ENCODE assay signal across 8 cellular contexts in the genomic region with DNA sequence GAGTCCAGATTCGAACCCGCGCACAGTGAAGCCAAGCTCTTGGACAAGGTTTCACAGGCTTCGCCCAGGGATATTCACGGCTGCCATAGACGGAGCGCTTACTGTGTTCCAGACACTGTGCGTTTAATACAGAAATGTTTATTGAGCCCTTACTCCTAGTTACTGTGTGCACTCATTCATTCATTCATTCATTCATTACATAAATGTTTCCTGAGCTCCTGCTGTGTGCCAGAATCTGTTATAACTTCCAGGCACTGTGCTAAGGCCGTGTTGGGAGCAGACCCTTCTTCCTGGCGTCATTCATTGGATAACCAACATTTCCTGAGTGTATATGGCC. TPM values are rescaled to one million over a fixed set of nuclear protein-coding genes. Genes with fewer than 3 reads are reported as not detected.
DNase-seq lines count a peak whose midpoint lies in the region; ATAC-seq and TF ChIP-seq lines count a peak whose summit lies in the region.

No MANE protein-coding gene starts in this region.

- no peaks in the 10 kb centered on the region for H3K27me3 Mint-ChIP-seq in activated CD4-positive, alpha-beta T cell treated with anti-CD3 and anti-CD28 coated beads, Interleukin-2, amount 10 ng/mL, durations not matched to agents 7 days and 5 days
- no peaks in the 10 kb centered on the region for H3K27me3 Mint-ChIP-seq in activated naive CD8-positive, alpha-beta T cell treated with anti-CD3 and anti-CD28 coated beads, Interleukin-2, amount 10 ng/mL, durations not matched to agents 7 days and 5 days

- H3K4me1 Mint-ChIP-seq in activated CD4-positive, alpha-beta T cell treated with anti-CD3 and anti-CD28 coated beads, Interleukin-2, amount 10 ng/mL, durations not matched to agents 7 days and 5 days, result peaks cover 46% of the 10 kb centered on the region
- peaks cover 36% of the 10 kb centered on the region for H3K4me1 Mint-ChIP-seq in activated naive CD8-positive, alpha-beta T cell treated with anti-CD3 and anti-CD28 coated beads, Interleukin-2, amount 10 ng/mL, durations not matched to agents 7 days and 5 days

- no peaks in the 10 kb centered on the region for H3K9me3 Mint-ChIP-seq in activated CD4-positive, alpha-beta T cell treated with anti-CD3 and anti-CD28 coated beads, Interleukin-2, amount 10 ng/mL, durations not matched to agents 7 days and 5 days
- H3K9me3 Mint-ChIP-seq in activated naive CD8-positive, alpha-beta T cell treated with anti-CD3 and anti-CD28 coated beads, Interleukin-2, amount 10 ng/mL, durations not matched to agents 7 days and 5 days, result no peaks in the 10 kb centered on the region

- no peaks in the 10 kb centered on the region for H3K9me3 ChIP-seq in thoracic aorta

- H3K27ac ChIP-seq in layer of hippocampus (ENCODE audit: low read depth, low read length) (peak overlapping the region; percentile 66), thoracic aorta (peak overlapping the region; percentile 39 to 47)

- H3K36me3 Mint-ChIP-seq in activated CD4-positive, alpha-beta T cell treated with anti-CD3 and anti-CD28 coated beads, Interleukin-2, amount 10 ng/mL, durations not matched to agents 7 days and 5 days (ENCODE audit: low read depth), result peaks cover 7% of the 10 kb centered on the region
- peaks cover 2% of the 10 kb centered on the region for H3K36me3 Mint-ChIP-seq in activated naive CD8-positive, alpha-beta T cell treated with anti-CD3 and anti-CD28 coated beads, Interleukin-2, amount 10 ng/mL, durations not matched to agents 7 days and 5 days

- H3K4me3 ChIP-seq in thoracic aorta, result peak overlapping the region; percentile 72

- H3K36me3 ChIP-seq in thoracic aorta, result no peaks in the 10 kb centered on the region

- peaks cover 18 to 31% of the 10 kb centered on the region in 2 donors for H3K4me1 ChIP-seq in thoracic aorta (ENCODE audit: control insufficient read depth in 1 of 2, low read depth in 2 of 2)

- CTCF ChIA-PET in activated CD4-positive, alpha-beta T cell treated with anti-CD3 and anti-CD28 coated beads, Interleukin-2, amount 10 ng/mL, durations not matched to agents 7 days and 5 days (lab: Charles Lee), result interaction anchor here (0.6 to 0.8 kb wide), 2 partner anchors 17 to 827 kb away, joined by 3 to 4 read pairs; no protein-coding TSS in a partner anchor

- TF ChIP-seq CTCF in thoracic aorta (IDR thresholded peaks at IDR 0.05), result no peak

- H3K27ac Mint-ChIP-seq in activated CD4-positive, alpha-beta T cell treated with anti-CD3 and anti-CD28 coated beads, Interleukin-2, amount 10 ng/mL, durations not matched to agents 7 days and 5 days, result peak overlapping the region; percentile 85
- peak overlapping the region; percentile 83 for H3K27ac Mint-ChIP-seq in activated naive CD8-positive, alpha-beta T cell treated with anti-CD3 and anti-CD28 coated beads, Interleukin-2, amount 10 ng/mL, durations not matched to agents 7 days and 5 days

- DNase-seq in activated CD4-positive, alpha-beta T cell treated with anti-CD3 and anti-CD28 coated beads, Interleukin-2, amount 10 ng/mL, durations not matched to agents 7 days and 5 days, result no peak
- no peak for DNase-seq in activated CD4-positive, alpha-beta T cell treated with anti-CD3 and anti-CD28 coated beads, Interleukin-2, amount 50 U/mL, for 1 hour
- no peak for DNase-seq in activated naive CD8-positive, alpha-beta T cell treated with anti-CD3 and anti-CD28 coated beads, Interleukin-2, amount 10 ng/mL, durations not matched to agents 7 days and 5 days
- DNase-seq in thoracic aorta (ENCODE audit: low spot score) (no peak), NK-92 (lab: John Stamatoyannopoulos, UW; ENCODE audit: unreplicated experiment) (no peak)

- POLR2A ChIA-PET in activated CD4-positive, alpha-beta T cell treated with anti-CD3 and anti-CD28 coated beads, Interleukin-2, amount 10 ng/mL, durations not matched to agents 7 days and 5 days (lab: Charles Lee), result no interaction called here
- POLR2A ChIA-PET in activated naive CD8-positive, alpha-beta T cell treated with anti-CD3 and anti-CD28 coated beads, Interleukin-2, amount 10 ng/mL, durations not matched to agents 7 days and 5 days (lab: Charles Lee), result interaction anchor here (0.7 to 1.9 kb wide), 5 partner anchors 48 to 324 kb away, joined by 3 to 15 read pairs (median 4); no protein-coding TSS in a partner anchor

- H3K27me3 ChIP-seq in layer of hippocampus (ENCODE audit: control insufficient read depth, insufficient read depth, low read length) (no peaks in the 10 kb centered on the region), thoracic aorta (replicated peaks; ENCODE audit: insufficient read depth) (no peaks in the 10 kb centered on the region)

- ATAC-seq in activated naive CD8-positive, alpha-beta T cell treated with anti-CD3 and anti-CD28 coated beads, Interleukin-2, amount 10 ng/mL, durations not matched to agents 7 days and 5 days (ENCODE audit: low read depth), result no peak
- ATAC-seq in thoracic aorta (ENCODE audit: insufficient number of reproducible peaks, low FRiP score, low read depth), result no peak
- no peak for ATAC-seq in GM18870 (IDR thresholded peaks at IDR 0.05; ENCODE audit: unreplicated experiment)
- no peak for ATAC-seq in GM19328 (IDR thresholded peaks at IDR 0.05; ENCODE audit: unreplicated experiment)

- H3K4me3 Mint-ChIP-seq in activated CD4-positive, alpha-beta T cell treated with anti-CD3 and anti-CD28 coated beads, Interleukin-2, amount 10 ng/mL, durations not matched to agents 7 days and 5 days, result peak overlapping the region; percentile 76
- peak overlapping the region; percentile 83 for H3K4me3 Mint-ChIP-seq in activated naive CD8-positive, alpha-beta T cell treated with anti-CD3 and anti-CD28 coated beads, Interleukin-2, amount 10 ng/mL, durations not matched to agents 7 days and 5 days

RNA-seq across cellular contexts. Expression of a gene that starts 0.7 kb away (rescaled TPM):
- 10 to 100 TPM; 97.1 to 99.7 TPM for total RNA-seq in activated CD4-positive, alpha-beta T cell treated with anti-CD3 and anti-CD28 coated beads, Interleukin-2, amount 10 ng/mL, durations not matched to agents 7 days and 5 days
- 100 to 1,000 TPM; 112 to 120 TPM for total RNA-seq in activated naive CD8-positive, alpha-beta T cell treated with anti-CD3 and anti-CD28 coated beads, Interleukin-2, amount 10 ng/mL, durations not matched to agents 7 days and 5 days
- total RNA-seq in thoracic aorta, result 100 to 1,000 TPM; 186 to 221 TPM
